24 cellular contexts compared by ENCODE assay signal in genomic region chr12:89685363-89685972, GRCh38. TPM values are rescaled to one million over a fixed set of nuclear protein-coding genes. Genes with fewer than 3 reads are reported as not detected.
DNase-seq lines count a peak whose midpoint lies in the region; ATAC-seq, FAIRE-seq and TF ChIP-seq lines count a peak whose summit lies in the region.
"Had no signal": no experiment of that assay in that cellular context is flagged by ENCODE, and none has a peak within 500 bp of the region (broad histone marks: within the 10 kb centered on the region; RNA-seq: fewer than 3 reads in every experiment).

No MANE protein-coding gene starts in this region.

- H3K36me3 ChIP-seq in thyroid gland: no peaks in the 10 kb centered on the region
- H3K36me3 ChIP-seq in small intestine (ENCODE audit: control insufficient read depth in 2 of 2, insufficient read depth in 2 of 2, low read length in 2 of 2): no peaks in the 10 kb centered on the region
- H3K36me3 ChIP-seq: BLaER1 had no signal

- H3K4me3 ChIP-seq in thyroid gland (replicated peaks in 1 of 3) (no peak overlapping the region), small intestine (ENCODE audit: low read depth in 1 of 2, low read length in 2 of 2) (no peak overlapping the region)
- H3K4me3 ChIP-seq: BLaER1, GM23248, SK-N-MC had no signal

- H3K4me3 Mint-ChIP-seq in WTC11: no peak overlapping the region
- no peak overlapping the region for H3K4me3 Mint-ChIP-seq in memory B cell
- H3K4me3 Mint-ChIP-seq: CD4-positive, alpha-beta T cell had no signal

- FAIRE-seq in H54 (lab: Jason Lieb, UNC) (peak; percentile 36), small intestine (lab: Jason Lieb, UNC) (no peak)

- H3K4me1 ChIP-seq in thyroid gland: peaks cover 0 to 3% of the 10 kb centered on the region in 2 donors
- peaks cover 0 to 2% of the 10 kb centered on the region in 2 donors for H3K4me1 ChIP-seq in small intestine (ENCODE audit: control insufficient read depth in 2 of 2, insufficient read depth in 1 of 2, low read depth in 1 of 2, low read length in 1 of 2)
- H3K4me1 ChIP-seq: BLaER1 had no signal

- H3K27ac ChIP-seq in thyroid gland (no peak overlapping the region), small intestine (ENCODE audit: low read depth in 1 of 2, low read length in 1 of 2) (no peak overlapping the region)
- H3K27ac ChIP-seq: BLaER1, GM23248, RWPE1, SK-N-MC had no signal

- peaks cover 27% of the 10 kb centered on the region for H3K9me3 Mint-ChIP-seq in WTC11
- peaks cover 11% of the 10 kb centered on the region for H3K9me3 Mint-ChIP-seq in memory B cell

- peak overlapping the region; percentile 35; the same call in 1 of the 2 replicates for H3K27ac Mint-ChIP-seq in WTC11
- H3K27ac Mint-ChIP-seq in memory B cell: peak overlapping the region; percentile 29
- H3K27ac Mint-ChIP-seq: CD4-positive, alpha-beta T cell had no signal

- H3K27me3 Mint-ChIP-seq in WTC11 (ENCODE audit: low read depth): no peaks in the 10 kb centered on the region
- no peaks in the 10 kb centered on the region for H3K27me3 Mint-ChIP-seq in memory B cell
- H3K27me3 Mint-ChIP-seq: CD4-positive, alpha-beta T cell had no signal

- CTCF ChIA-PET in WTC11 (lab: Charles Lee): no interaction called here

- H3K9me3 ChIP-seq in thyroid gland (no peaks in the 10 kb centered on the region), small intestine (ENCODE audit: control insufficient read depth, low read depth) (no peaks in the 10 kb centered on the region)

- H3K4me1 Mint-ChIP-seq in WTC11 (peaks cover 12% of the 10 kb centered on the region), memory B cell (peaks cover 39% of the 10 kb centered on the region)

- no peak for DNase-seq in H54 (ENCODE audit: insufficient read length, low spot score)
- DNase-seq in WTC11 (ENCODE audit: low spot score): no peak
- no peak for DNase-seq in memory B cell (ENCODE audit: low spot score in 2 of 2)
- peak; percentile 19 to 25 for DNase-seq in thyroid gland
- no peak for DNase-seq in small intestine
- DNase-seq in hepatic stellate cell (ENCODE audit: low spot score): no peak
- DNase-seq: Caco-2; CD4-positive, alpha-beta T cell; DMS 273 treated with DMSO at 0.1 percent for 48 hours; DMS79 treated with DMSO at 0.1 percent for 48 hours; GM23248; MM.1S; NCI-H1048; NCI-H1436; NCI-H187 treated with DMSO at 0.1 percent for 48 hours; NCI-H2107; NCI-H2227 treated with DMSO at 0.1 percent for 48 hours; NCI-H510A; NK-92 treated with Interleukin-12 subunit alpha and Interleukin-12 subunit beta, amount 100 ng/mL, for 24 hours; SHP77 treated with DMSO at 0.1 percent for 48 hours had no signal

- POLR2A ChIA-PET in WTC11 (lab: Charles Lee): no interaction called here

- TF ChIP-seq POLR2A in H54 (IDR thresholded peaks at IDR 0.05; ENCODE audit: low read depth, low read length) (no peak), thyroid gland (IDR thresholded peaks at IDR 0.05) (no peak)

- H3K27me3 ChIP-seq in thyroid gland: no peaks in the 10 kb centered on the region
- no peaks in the 10 kb centered on the region for H3K27me3 ChIP-seq in small intestine (ENCODE audit: control insufficient read depth in 2 of 2, insufficient read depth in 2 of 2, low read length in 2 of 2)
- H3K27me3 ChIP-seq: BLaER1 had no signal

- H3K36me3 Mint-ChIP-seq in WTC11 (peaks cover 21% of the 10 kb centered on the region), memory B cell (peaks cover 41% of the 10 kb centered on the region)

- no peak for ATAC-seq in WTC11
- ATAC-seq in memory B cell (ENCODE audit: low read depth): peak; percentile 62
- no peak for ATAC-seq in HG03139 (IDR thresholded peaks at IDR 0.05; ENCODE audit: unreplicated experiment)

- intact Hi-C loops in thyroid gland (cut with DNase I): no loop called here

- TF ChIP-seq CTCF in WTC11 (IDR thresholded peaks at IDR 0.05) (no peak), thyroid gland (IDR thresholded peaks at IDR 0.05) (no peak)

TF ChIP-seq in WTC11, 78 proteins besides CTCF, POLR2A, EP300 and RAD21 (continues in another document):
- TF ChIP-seq ZNF671 (CRISPR knock-in tag; IDR thresholded peaks at IDR 0.05) (no peak), MAX (CRISPR knock-in tag; IDR thresholded peaks at IDR 0.05) (no peak), JAZF1 (CRISPR knock-in tag; IDR thresholded peaks at IDR 0.05) (no peak), IRF2 (CRISPR knock-in tag; IDR thresholded peaks at IDR 0.05; ENCODE audit: borderline replicate concordance, low read depth) (no peak), RELA (CRISPR knock-in tag; IDR thresholded peaks at IDR 0.05; ENCODE audit: borderline replicate concordance) (no peak), JUN (CRISPR knock-in tag; IDR thresholded peaks at IDR 0.05) (no peak), TP53 (CRISPR knock-in tag; IDR thresholded peaks at IDR 0.05) (no peak), FOXP4 (CRISPR knock-in tag; IDR thresholded peaks at IDR 0.05) (no peak), AR (CRISPR knock-in tag; IDR thresholded peaks at IDR 0.05) (no peak), TEAD4 (CRISPR knock-in tag; IDR thresholded peaks at IDR 0.05) (no peak), SP1 (CRISPR knock-in tag; conservative IDR thresholded peaks at IDR 0.05) (no peak), E2F5 (CRISPR knock-in tag; IDR thresholded peaks at IDR 0.05) (no peak), PRRX2 (CRISPR knock-in tag; IDR thresholded peaks at IDR 0.05) (no peak), ATF6 (CRISPR knock-in tag; IDR thresholded peaks at IDR 0.05) (no peak), CREB1 (CRISPR knock-in tag; IDR thresholded peaks at IDR 0.05) (no peak), ZMAT4 (CRISPR knock-in tag; IDR thresholded peaks at IDR 0.05) (no peak)

RNA-seq across cellular contexts. Expression of gene ATP2B1, which starts 23.2 kb away (rescaled TPM):
- total RNA-seq in WTC11 (2021) (29.6 to 31.7 TPM (median 31.3 TPM) in 3 replicates), thyroid gland (10 to 100 TPM; 34.5 to 66.0 (median 44.4) TPM)
- 10 to 100 TPM; 13.2 to 18.4 (median 17.3) TPM for polyA plus RNA-seq in small intestine

Comparison
In these comparisons a context has a peak if more than half of its experiments do, and no peak if none do; other contexts are left out.
1. DNase-seq: peak in thyroid gland (2 of 2); none in H54 (single experiment), WTC11 (single experiment), memory B cell (0 of 2), small intestine (single experiment) and hepatic stellate cell (single experiment).